9 cellular contexts compared by ENCODE assay signal in genomic region chr7:78510580-78511188, GRCh38.
DNase-seq lines count a peak whose midpoint lies in the region; ATAC-seq and TF ChIP-seq lines count a peak whose summit lies in the region.
"Had no signal": no experiment of that assay in that cellular context is flagged by ENCODE, and none has a peak within 500 bp of the region (broad histone marks: within the 10 kb centered on the region; RNA-seq: fewer than 3 reads in every experiment).

No MANE protein-coding gene starts in this region.

- H3K27ac ChIP-seq in GM23248 = no peak overlapping the region
- no peak overlapping the region for H3K27ac ChIP-seq in uterus

- H4K20me1 ChIP-seq in GM23248 (ENCODE audit: insufficient read depth) = no peaks in the 10 kb centered on the region

- no peak overlapping the region for H3K4me2 ChIP-seq in GM23248 (ENCODE audit: unreplicated experiment)

- H3K9me3 ChIP-seq in GM23248 (ENCODE audit: low read depth) (no peaks in the 10 kb centered on the region), uterus (no peaks in the 10 kb centered on the region)

- H3K9me3 Mint-ChIP-seq in type B pancreatic cell = no peaks in the 10 kb centered on the region
- H3K9me3 Mint-ChIP-seq in activated naive CD8-positive, alpha-beta T cell treated with anti-CD3 and anti-CD28 coated beads, Interleukin-2, amount 50 U/mL, for 24 hours = no peaks in the 10 kb centered on the region

- WGBS in GM23248 (ENCODE audit: low coverage in 1 of 2, low lambda C conversion rate in 2 of 2, missing lambda C conversion rate in 2 of 2), 2 experiments = 0 to 4% methylated on average over 2 of the region's 2 CpGs

- H3K4me3 Mint-ChIP-seq in type B pancreatic cell = no peak overlapping the region
- no peak overlapping the region for H3K4me3 Mint-ChIP-seq in activated naive CD8-positive, alpha-beta T cell treated with anti-CD3 and anti-CD28 coated beads, Interleukin-2, amount 50 U/mL, for 24 hours
- H3K4me3 Mint-ChIP-seq: naive B cell had no signal

- H3K27me3 ChIP-seq in GM23248 (replicated peaks; ENCODE audit: insufficient read depth) (no peaks in the 10 kb centered on the region), uterus (no peaks in the 10 kb centered on the region)

- H3K36me3 ChIP-seq in GM23248 (ENCODE audit: low read depth) (no peaks in the 10 kb centered on the region), uterus (no peaks in the 10 kb centered on the region)

- no peak overlapping the region for H3K27ac Mint-ChIP-seq in type B pancreatic cell
- H3K27ac Mint-ChIP-seq in activated naive CD8-positive, alpha-beta T cell treated with anti-CD3 and anti-CD28 coated beads, Interleukin-2, amount 50 U/mL, for 24 hours = no peak overlapping the region
- H3K27ac Mint-ChIP-seq: naive B cell had no signal

- no peak for TF ChIP-seq POLR2A in uterus (IDR thresholded peaks at IDR 0.05)

- peak; percentile 32 for DNase-seq in ELF-1 (ENCODE audit: low read depth, low spot score)
- DNase-seq in GM23248 = peak; percentile 80
- peak; percentile 53 for DNase-seq in NCI-H1092 (lab: John Stamatoyannopoulos, UW)
- peak; percentile 63 for DNase-seq in inferior parietal cortex (ENCODE audit: extremely low spot score)
- DNase-seq in type B pancreatic cell (ENCODE audit: extremely low spot score, unreplicated experiment) = no peak
- DNase-seq in uterus = no peak
- DNase-seq in activated naive CD8-positive, alpha-beta T cell treated with anti-CD3 and anti-CD28 coated beads, Interleukin-2, amount 50 U/mL, for 24 hours = no peak
- DNase-seq: naive B cell had no signal

- no peaks in the 10 kb centered on the region for H3K79me2 ChIP-seq in GM23248 (ENCODE audit: insufficient read depth)

- peak; percentile 94 for TF ChIP-seq CTCF in WI38 (IDR thresholded peaks at IDR 0.05; ENCODE audit: low read depth, low read length)
- TF ChIP-seq CTCF in type B pancreatic cell (conservative IDR thresholded peaks at IDR 0.05) = peak; percentile 86
- no peak for TF ChIP-seq CTCF in uterus (IDR thresholded peaks at IDR 0.05)

- H2AFZ ChIP-seq in GM23248 = no peak overlapping the region

- no peaks in the 10 kb centered on the region for H3K4me1 ChIP-seq in GM23248 (ENCODE audit: insufficient read depth)
- H3K4me1 ChIP-seq in uterus = no peaks in the 10 kb centered on the region

- no peak overlapping the region for H3K9ac ChIP-seq in GM23248

- H3K27me3 Mint-ChIP-seq in type B pancreatic cell = peaks cover 5% of the 10 kb centered on the region
- H3K27me3 Mint-ChIP-seq in activated naive CD8-positive, alpha-beta T cell treated with anti-CD3 and anti-CD28 coated beads, Interleukin-2, amount 50 U/mL, for 24 hours = no peaks in the 10 kb centered on the region
- H3K27me3 Mint-ChIP-seq: naive B cell had no signal

- H3F3A ChIP-seq in GM23248 (ENCODE audit: insufficient read depth) = no peaks in the 10 kb centered on the region

- H3K36me3 Mint-ChIP-seq in type B pancreatic cell = no peaks in the 10 kb centered on the region
- no peaks in the 10 kb centered on the region for H3K36me3 Mint-ChIP-seq in activated naive CD8-positive, alpha-beta T cell treated with anti-CD3 and anti-CD28 coated beads, Interleukin-2, amount 50 U/mL, for 24 hours (ENCODE audit: low read depth)
- H3K36me3 Mint-ChIP-seq: naive B cell had no signal

- in situ Hi-C loops in GM23248 (cut with MboI) = loop anchor here (25.0 kb wide), 1 partner anchor 1527 kb away; no protein-coding TSS in a partner anchor

- no peaks in the 10 kb centered on the region for H3K4me1 Mint-ChIP-seq in type B pancreatic cell (ENCODE audit: unreplicated experiment)
- no peaks in the 10 kb centered on the region for H3K4me1 Mint-ChIP-seq in activated naive CD8-positive, alpha-beta T cell treated with anti-CD3 and anti-CD28 coated beads, Interleukin-2, amount 50 U/mL, for 24 hours
- H3K4me1 Mint-ChIP-seq: naive B cell had no signal

- H3K9me2 ChIP-seq in GM23248 (ENCODE audit: insufficient read depth) = no peaks in the 10 kb centered on the region

- intact Hi-C loops in uterus (cut with DNase I; ENCODE audit: low total_unique reads) = no loop called here

- no peak for ATAC-seq in activated naive CD8-positive, alpha-beta T cell treated with anti-CD3 and anti-CD28 coated beads, Interleukin-2, amount 50 U/mL, for 24 hours

- H3K4me3 ChIP-seq in GM23248 (no peak overlapping the region), WI38 (ENCODE audit: low read depth, low read length) (no peak overlapping the region), uterus (no peak overlapping the region)

Comparison
In these comparisons a context has a peak if more than half of its experiments do, and no peak if none do; other contexts are left out.
1. DNase-seq: peak in ELF-1 (single experiment), GM23248 (single experiment), NCI-H1092 (single experiment) and inferior parietal cortex (single experiment); none in type B pancreatic cell (single experiment), uterus (0 of 2) and activated naive CD8-positive, alpha-beta T cell treated with anti-CD3 and anti-CD28 coated beads, Interleukin-2, amount 50 U/mL, for 24 hours (single experiment).
2. CTCF ChIP-seq: peak in WI38 (single experiment) and type B pancreatic cell (single experiment); none in uterus (0 of 4).